In the genomic region with DNA sequence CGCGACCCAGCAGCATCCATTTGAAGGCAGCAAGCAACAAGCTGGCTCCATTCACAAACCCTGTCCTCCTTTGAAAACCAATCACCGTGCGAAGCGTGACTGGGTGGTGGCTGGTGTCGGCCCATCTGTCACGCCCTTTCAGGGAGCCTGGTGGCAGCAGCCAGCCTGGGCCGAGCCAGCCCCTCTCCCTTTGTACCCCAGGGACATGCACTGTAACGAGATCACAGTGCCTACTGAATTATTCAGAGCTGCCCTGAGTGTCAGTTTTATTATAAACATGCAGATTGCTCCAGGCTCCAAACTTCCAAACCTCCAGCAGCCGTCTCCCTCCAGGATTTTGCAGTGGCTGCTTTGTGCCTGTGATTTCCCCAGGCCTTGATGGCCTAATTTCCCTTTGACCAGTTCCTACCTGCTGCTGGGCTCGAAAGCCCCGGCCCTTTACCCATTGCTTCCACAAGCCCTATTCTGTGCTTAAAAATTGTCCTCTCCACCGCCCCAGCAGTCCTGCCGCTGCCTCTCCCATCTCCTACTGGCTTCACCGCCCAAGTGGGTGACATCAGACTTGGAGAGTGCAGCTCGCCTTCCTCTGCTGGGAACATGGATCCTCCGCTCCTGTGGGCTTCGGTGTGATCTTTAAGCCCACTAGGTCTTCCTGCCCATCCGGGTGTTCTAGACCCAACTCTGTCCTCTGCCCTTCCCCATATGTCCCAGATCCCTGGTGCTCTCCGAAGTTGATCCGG, we compare ENCODE assay signal across 12 cellular contexts. TPM values are rescaled to one million over a fixed set of nuclear protein-coding genes. Genes with fewer than 3 reads are reported as not detected.
DNase-seq lines count a peak whose midpoint lies in the region; ATAC-seq and TF ChIP-seq lines count a peak whose summit lies in the region.
"Had no signal": no experiment of that assay in that cellular context is flagged by ENCODE, and none has a peak within 500 bp of the region (broad histone marks: within the 10 kb centered on the region; RNA-seq: fewer than 3 reads in every experiment).

No MANE protein-coding gene starts in this region.

- H3K36me3 ChIP-seq in heart left ventricle (no peaks in the 10 kb centered on the region), psoas muscle (ENCODE audit: insufficient read depth in 1 of 2, low read depth in 1 of 2) (no peaks in the 10 kb centered on the region)

- H3K27ac ChIP-seq in heart left ventricle (peak overlapping the region; percentile 9 to 98 (median 60)), psoas muscle (peak overlapping the region; percentile 86)
- H3K27ac ChIP-seq: HL-60 had no signal

- no peak for TF ChIP-seq CTCF in heart left ventricle (IDR thresholded peaks at IDR 0.05)
- no peak for TF ChIP-seq CTCF in psoas muscle (IDR thresholded peaks at IDR 0.05)

- H3K4me3 Mint-ChIP-seq in T-helper 17 cell, result no peak overlapping the region

- no peaks in the 10 kb centered on the region for H3K9me3 ChIP-seq in heart left ventricle
- no peaks in the 10 kb centered on the region for H3K9me3 ChIP-seq in psoas muscle
- H3K9me3 ChIP-seq in T-helper 17 cell (ENCODE audit: control insufficient read depth, low read length, poor library complexity, severe bottlenecking), result no peaks in the 10 kb centered on the region
- H3K9me3 ChIP-seq: mucosa of descending colon had no signal

- H3K27me3 ChIP-seq in heart left ventricle (no peaks in the 10 kb centered on the region), psoas muscle (ENCODE audit: insufficient read depth in 3 of 3, low read length in 2 of 3) (no peaks in the 10 kb centered on the region)

- H3K4me3 ChIP-seq in heart left ventricle (peak overlapping the region in 1 of 12 donors; percentile 2), psoas muscle (peak overlapping the region; percentile 35)
- H3K4me3 ChIP-seq: mucosa of descending colon had no signal

- peaks cover 12% of the 10 kb centered on the region for H3K4me1 Mint-ChIP-seq in T-helper 17 cell

- H3K27me3 Mint-ChIP-seq in T-helper 17 cell, result peaks cover 17% of the 10 kb centered on the region

- intact Hi-C loops in heart left ventricle (cut with DNase I), result loop anchor here in 1 of 10 donors (2.0 kb wide), 1 partner anchor 20 kb away; no protein-coding TSS in a partner anchor
- intact Hi-C loops in psoas muscle (cut with DNase I), result no loop called here

- H3K27ac Mint-ChIP-seq in T-helper 17 cell, result no peak overlapping the region

- ATAC-seq in heart left ventricle, result peak in 1 of 4 donors; percentile 23
- peak; percentile 63 to 84 (median 78) for ATAC-seq in psoas muscle
- no peak for ATAC-seq in GM18907 (IDR thresholded peaks at IDR 0.05; ENCODE audit: unreplicated experiment)
- no peak for ATAC-seq in T-helper 17 cell
- ATAC-seq: mucosa of descending colon had no signal

- peak; percentile 82 for DNase-seq in DMS 273 treated with DMSO at 0.1 percent for 48 hours (lab: John Stamatoyannopoulos, UW)
- DNase-seq in NCI-H69 (lab: John Stamatoyannopoulos, UW), result peak; percentile 84
- peak in 3 of 5 donors; percentile 41 to 64 (median 45) for DNase-seq in heart left ventricle
- DNase-seq in psoas muscle, result peak; percentile 56 to 89
- DNase-seq in T-helper 17 cell, result no peak
- no peak for DNase-seq in SHP77 (lab: John Stamatoyannopoulos, UW)
- DNase-seq in middle frontal gyrus (ENCODE audit: extremely low spot score, low spot score), result no peak
- DNase-seq: activated CD8-positive, alpha-beta memory T cell treated with anti-CD3 and anti-CD28 coated beads for 24 hours; stimulated activated CD8-positive, alpha-beta memory T cell treated with anti-CD3 and anti-CD28 coated beads, Interleukin-4, amount 100 ng/mL, for 48 hours had no signal

- 78 to 84% (median 81%) methylated on average over 21 of the region's 21 CpGs for WGBS in heart left ventricle, 4 donors
- WGBS in psoas muscle, 3 donors, result 29 to 48% (median 30%) methylated on average over 21 of the region's 21 CpGs

- H3K4me1 ChIP-seq in heart left ventricle, result peaks cover 0 to 30% (median 21%) of the 10 kb centered on the region in 12 donors
- peaks cover 47% of the 10 kb centered on the region for H3K4me1 ChIP-seq in psoas muscle

- no peaks in the 10 kb centered on the region for H3K36me3 Mint-ChIP-seq in T-helper 17 cell (ENCODE audit: low read depth)

- TF ChIP-seq POLR2A in heart left ventricle (IDR thresholded peaks at IDR 0.05), result no peak

RNA-seq across cellular contexts. Expression of a gene that starts 22.5 kb away (rescaled TPM):
- total RNA-seq in heart left ventricle (100 to 1,000 TPM in 3 of 9 donors, 10 to 100 TPM in 6; 69.9 to 191 (median 89.3) TPM), psoas muscle (10 to 100 TPM; 71.3 to 91.8 (median 80.0) TPM), T-helper 17 cell (100 to 1,000 TPM; 114 to 132 TPM)
- polyA plus RNA-seq in heart left ventricle (10 to 100 TPM; 28.0 to 68.4 TPM), psoas muscle (10 to 100 TPM; 13.9 to 64.7 (median 44.5) TPM)

RNA-seq across cellular contexts. Expression of a gene that starts 50.5 kb away (rescaled TPM):
- total RNA-seq in heart left ventricle (1 to 10 TPM; 1.3 to 6.2 (median 2.4) TPM), psoas muscle (1 to 10 TPM; 1.9 to 7.5 (median 4.7) TPM), T-helper 17 cell (1 to 10 TPM; 1.3 to 1.4 TPM)
- polyA plus RNA-seq in heart left ventricle (1 to 10 TPM; 1.9 to 2.1 TPM), psoas muscle (1 to 10 TPM in 2 of 3 donors, under 1 TPM in 1; 0.94 to 4.6 (median 1.8) TPM)

Comparison
In these comparisons a context has a peak if more than half of its experiments do, and no peak if none do; other contexts are left out.
1. DNase-seq: peak in DMS 273 treated with DMSO at 0.1 percent for 48 hours (single experiment), NCI-H69 (single experiment), heart left ventricle (3 of 5) and psoas muscle (2 of 2); none in T-helper 17 cell (0 of 3), SHP77 (0 of 2) and middle frontal gyrus (single experiment).
2. ATAC-seq: peak in psoas muscle (4 of 4); none in GM18907 (single experiment) and T-helper 17 cell (single experiment).